Comparison of ENCODE assay signal across 22 cellular contexts in the genomic region with DNA sequence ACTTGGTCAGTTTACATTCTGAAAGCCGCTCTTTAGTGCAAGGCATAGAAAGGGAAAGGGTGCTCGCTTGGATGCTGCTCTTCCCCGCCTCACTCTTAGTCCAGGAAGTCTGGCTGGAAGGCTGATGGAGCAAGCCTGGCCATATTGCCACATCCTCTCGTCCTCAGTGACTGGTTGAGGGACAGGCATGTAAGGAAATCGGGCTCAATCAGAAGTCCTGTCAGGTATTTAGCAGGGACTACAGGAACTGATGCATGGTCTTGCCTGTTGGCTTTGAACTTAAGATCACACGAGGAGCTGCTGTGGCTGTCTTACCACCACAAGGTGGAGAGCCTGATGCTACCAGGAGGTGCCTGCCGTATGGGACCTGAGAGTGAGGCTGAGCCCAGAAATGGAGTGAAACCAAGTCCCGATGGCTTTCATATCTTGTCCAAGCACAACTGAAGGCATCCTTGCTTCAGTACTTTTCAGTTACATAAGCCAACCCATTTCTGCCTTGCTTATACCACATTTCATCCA. TPM values are rescaled to one million over a fixed set of nuclear protein-coding genes. Genes with fewer than 3 reads are reported as not detected.
DNase-seq lines count a peak whose midpoint lies in the region; ATAC-seq, FAIRE-seq and TF ChIP-seq lines count a peak whose summit lies in the region.
"Had no signal": no experiment of that assay in that cellular context is flagged by ENCODE, and none has a peak within 500 bp of the region (broad histone marks: within the 10 kb centered on the region; RNA-seq: fewer than 3 reads in every experiment).

No MANE protein-coding gene starts in this region.

- H3K9me3 ChIP-seq in OCI-LY3 (ENCODE audit: insufficient read depth, low read length) (no peaks in the 10 kb centered on the region), H1 (ENCODE audit: insufficient read depth in 2 of 2, low read depth in 1 of 2, low read length in 1 of 2) (0 out of 4 replicates have a peak, but pooled peaks cover 1 to 6% of the 10 kb centered on the region in 2 experiments)
- H3K9me3 ChIP-seq: Peyer's patch had no signal

- H4K5ac ChIP-seq in H1 (ENCODE audit: insufficient read length, low read depth, low read length) = no peak overlapping the region

- H3K4me2 ChIP-seq in OCI-LY3 (ENCODE audit: low read length) (no peak overlapping the region), H1 (ENCODE audit: insufficient read depth in 1 of 2, low read depth in 2 of 2, low read length in 2 of 2) (no peak overlapping the region)

- H3K18ac ChIP-seq in H1 (ENCODE audit: extremely low read depth, low read length) = no peak overlapping the region

- no peaks in the 10 kb centered on the region for H3K23me2 ChIP-seq in H1 (ENCODE audit: low read depth, low read length)

- H3K27me3 ChIP-seq in OCI-LY3 (ENCODE audit: low read depth, low read length) (no peaks in the 10 kb centered on the region), H1 (replicated peaks in 1 of 4; ENCODE audit: control insufficient read depth in 3 of 4, extremely low read depth in 1 of 4, insufficient read depth in 3 of 4, low read length in 3 of 4) (no peaks in the 10 kb centered on the region)
- H3K27me3 ChIP-seq: Peyer's patch had no signal

- H2BK15ac ChIP-seq in H1 (ENCODE audit: low read length) = no peak overlapping the region

- H3K4me3 Mint-ChIP-seq in stimulated activated memory B cell treated with anti-CD40 and anti-IgM and Interleukin-4, amounts not matched to agents 10 μg/mL and 1 μg/mL and 100 μg/mL, for 72 hours = no peak overlapping the region
- H3K4me3 Mint-ChIP-seq: mesothelial cell of epicardium; T-helper 1 cell treated with Interleukin-12 subunit alpha and Interleukin-12 subunit beta and Interleukin-4 antibody, amounts not matched to agents 30 μg/mL and 1 μg/mL, for 36 hours; type B pancreatic cell had no signal

- CTCF ChIA-PET in H1 (lab: Charles Lee; ENCODE audit: partially characterized antibody) = interaction anchor here (0.7 to 3.9 kb wide), 10 partner anchors 10 to 78 kb away, joined by 3 to 15 read pairs (median 5); no protein-coding TSS in a partner anchor

- WGBS in H1 (ENCODE audit: extremely low coverage in 1 of 2, insufficient coverage in 1 of 2, insufficient read length in 1 of 2, insufficient replicate concordance in 2 of 2, low coverage in 1 of 2, low lambda C conversion rate in 2 of 2, missing lambda C conversion rate in 1 of 2), 2 experiments = 82% methylated on average over 8 of the region's 8 CpGs; no CpG with 5 or more reads in 1 of the 2 experiments

- H3K36me3 ChIP-seq in OCI-LY3 (replicated peaks; ENCODE audit: low read depth, low read length) (no peaks in the 10 kb centered on the region), H1 (ENCODE audit: control insufficient read depth in 2 of 4, insufficient read depth in 4 of 4, low read length in 3 of 4) (no peaks in the 10 kb centered on the region)
- H3K36me3 ChIP-seq: Peyer's patch had no signal

- TF ChIP-seq CTCF in AG09309 (IDR thresholded peaks at IDR 0.05; ENCODE audit: control insufficient read depth, insufficient read depth, low read depth, low read length, missing control alignments) = peak; percentile 1
- no peak for TF ChIP-seq CTCF in GM12865 (IDR thresholded peaks at IDR 0.05; ENCODE audit: insufficient read depth, low read depth, low read length, missing control alignments)
- TF ChIP-seq CTCF in OCI-LY3 (IDR thresholded peaks at IDR 0.05; ENCODE audit: low read depth, low read length) = peak; percentile 24
- peak; percentile 28 to 51 (median 32) for TF ChIP-seq CTCF in H1 (IDR thresholded peaks at IDR 0.05; ENCODE audit: control extremely low read depth in 1 of 3, insufficient read depth in 1 of 3, low read depth in 1 of 3, low read length in 3 of 3)

- POLR2A ChIA-PET in H1 (lab: Charles Lee; ENCODE audit: partially characterized antibody) = interaction anchor here (1.2 kb wide), 2 partner anchors 11 to 22 kb away, joined by 4 to 5 read pairs; a partner anchor contains a TSS

- no peak overlapping the region for H3K4me3 ChIP-seq in AG09309 (ENCODE audit: control insufficient read depth, low read depth, low read length)
- no peak overlapping the region for H3K4me3 ChIP-seq in GM12865 (ENCODE audit: low read depth, low read length)
- no peak overlapping the region for H3K4me3 ChIP-seq in OCI-LY3 (ENCODE audit: low read length)
- no peak overlapping the region for H3K4me3 ChIP-seq in H1 (ENCODE audit: extremely low read depth in 1 of 4, insufficient read depth in 2 of 4, low read depth in 3 of 4, low read length in 4 of 4)
- H3K4me3 ChIP-seq: Peyer's patch had no signal

- no peak overlapping the region for H4K91ac ChIP-seq in H1 (replicated peaks; ENCODE audit: insufficient read length, low read length)

- no peaks in the 10 kb centered on the region for H3K36me3 Mint-ChIP-seq in stimulated activated memory B cell treated with anti-CD40 and anti-IgM and Interleukin-4, amounts not matched to agents 10 μg/mL and 1 μg/mL and 100 μg/mL, for 72 hours
- H3K36me3 Mint-ChIP-seq: mesothelial cell of epicardium, type B pancreatic cell had no signal

- TF ChIP-seq RAD21 in H1 (IDR thresholded peaks at IDR 0.05 in 1 of 2, conservative IDR thresholded peaks at IDR 0.05 in 1 of 2; ENCODE audit: low read depth in 2 of 2, low read length in 2 of 2) = peak; percentile 33 to 57

- no peak overlapping the region for H3K27ac Mint-ChIP-seq in stimulated activated memory B cell treated with anti-CD40 and anti-IgM and Interleukin-4, amounts not matched to agents 10 μg/mL and 1 μg/mL and 100 μg/mL, for 72 hours
- H3K27ac Mint-ChIP-seq: mesothelial cell of epicardium; T-helper 1 cell treated with Interleukin-12 subunit alpha and Interleukin-12 subunit beta and Interleukin-4 antibody, amounts not matched to agents 30 μg/mL and 1 μg/mL, for 36 hours; type B pancreatic cell had no signal

- no peak overlapping the region for H2BK20ac ChIP-seq in H1 (ENCODE audit: low read length)

- H3K79me2 ChIP-seq in OCI-LY3 (ENCODE audit: low read length) = no peaks in the 10 kb centered on the region
- H3K79me2 ChIP-seq in H1 (ENCODE audit: control insufficient read depth in 1 of 2, insufficient read depth in 2 of 2, low read length in 2 of 2) = no peaks in the 10 kb centered on the region

- H3K27ac ChIP-seq in OCI-LY3 (ENCODE audit: low read length) = no peak overlapping the region
- no peak overlapping the region for H3K27ac ChIP-seq in H1 (ENCODE audit: low read depth, low read length)
- no peak overlapping the region for H3K27ac ChIP-seq in caudate nucleus (ENCODE audit: low read depth, low read length)

- no peak overlapping the region for H3K9ac ChIP-seq in OCI-LY3 (ENCODE audit: low read length)
- no peak overlapping the region for H3K9ac ChIP-seq in H1 (replicated peaks in 1 of 4; ENCODE audit: extremely low read depth in 1 of 4, low read depth in 3 of 4, low read length in 3 of 4)

- H3K56ac ChIP-seq in H1 (replicated peaks; ENCODE audit: insufficient read length, low read depth, low read length) = no peak overlapping the region

- no peak overlapping the region for H2AFZ ChIP-seq in OCI-LY3 (ENCODE audit: low read depth, low read length)
- no peak overlapping the region for H2AFZ ChIP-seq in H1 (ENCODE audit: low read length)

- H2BK120ac ChIP-seq in H1 (replicated peaks; ENCODE audit: low read depth, low read length) = no peak overlapping the region

- H3K79me1 ChIP-seq in H1 (ENCODE audit: low read depth, low read length) = no peaks in the 10 kb centered on the region

- H4K8ac ChIP-seq in H1 (ENCODE audit: extremely low read depth, insufficient read depth, low read length) = no peak overlapping the region

- H3K4ac ChIP-seq in H1 (replicated peaks; ENCODE audit: insufficient read length, low read depth, low read length) = no peak overlapping the region

- H4K20me1 ChIP-seq in OCI-LY3 (ENCODE audit: insufficient read depth, low read length) (no peaks in the 10 kb centered on the region), H1 (replicated peaks in 1 of 2; ENCODE audit: control insufficient read depth in 1 of 2, insufficient read depth in 2 of 2, low read length in 2 of 2) (no peaks in the 10 kb centered on the region)

- H2AK5ac ChIP-seq in H1 (ENCODE audit: low read depth, low read length) = no peak overlapping the region

- H3K27me3 Mint-ChIP-seq in stimulated activated memory B cell treated with anti-CD40 and anti-IgM and Interleukin-4, amounts not matched to agents 10 μg/mL and 1 μg/mL and 100 μg/mL, for 72 hours = peaks cover 9% of the 10 kb centered on the region
- H3K27me3 Mint-ChIP-seq: type B pancreatic cell had no signal

- no peaks in the 10 kb centered on the region for H3K4me1 Mint-ChIP-seq in stimulated activated memory B cell treated with anti-CD40 and anti-IgM and Interleukin-4, amounts not matched to agents 10 μg/mL and 1 μg/mL and 100 μg/mL, for 72 hours

- H2BK5ac ChIP-seq in H1 (ENCODE audit: low read depth, low read length) = 0 out of 2 replicates have a peak overlapping the region, but pooled peaks have one; percentile 0

- DNase-seq in AG09309 (ENCODE audit: low read depth) (no peak), GM12865 (ENCODE audit: low read depth) (peak; percentile 47), H1 (ENCODE audit: low read depth in 1 of 2, low spot score in 2 of 2) (no peak), caudate nucleus (lab: John Stamatoyannopoulos, UW) (no peak), foreskin melanocyte (no peak)
- DNase-seq: activated CD4-positive, alpha-beta T cell treated with anti-CD3 and anti-CD28 coated beads for 1 hour; activated T-cell treated with anti-CD3 and anti-CD28 coated beads, Interleukin-2, amount 50 U/mL, for 48 hours; amniotic stem cell; DMS 273 treated with DMSO at 0.1 percent for 48 hours; HCEC 1CT; NCI-H187; NCI-H524 treated with DMSO at 0.1 percent for 48 hours; occipital lobe; Peyer's patch; stimulated activated CD4-positive, alpha-beta T cell treated with anti-CD3 and anti-CD28 coated beads, Interleukin-4, amount 100 ng/mL, for 24 hours had no signal

- H3K4me1 ChIP-seq in OCI-LY3 (ENCODE audit: low read length) (no peaks in the 10 kb centered on the region), H1 (replicated peaks in 1 of 4; ENCODE audit: control insufficient read depth in 3 of 4, insufficient read depth in 4 of 4, low read length in 3 of 4) (peaks cover 0 to 2% (median 0%) of the 10 kb centered on the region in 4 experiments; a peak in 1 of 7 replicates)

- no peak overlapping the region for H3K23ac ChIP-seq in H1 (ENCODE audit: insufficient read length)

- TF ChIP-seq EP300 in H1 (IDR thresholded peaks at IDR 0.05; ENCODE audit: borderline replicate concordance in 1 of 2, low read depth in 2 of 2, low read length in 2 of 2) = no peak

- H3K14ac ChIP-seq in H1 (ENCODE audit: insufficient read length) = no peak overlapping the region

- H2BK12ac ChIP-seq in H1 (ENCODE audit: low read depth, low read length) = no peak overlapping the region

- ATAC-seq in stimulated activated memory B cell treated with anti-CD40 and anti-IgM and Interleukin-4, amounts not matched to agents 10 μg/mL and 1 μg/mL and 100 μg/mL, for 72 hours = no peak
- ATAC-seq in GM19324 (IDR thresholded peaks at IDR 0.05; ENCODE audit: low FRiP score, unreplicated experiment) = no peak

- no peak for TF ChIP-seq POLR2A in H1 (IDR thresholded peaks at IDR 0.05; ENCODE audit: control extremely low read depth in 1 of 2, low read depth in 2 of 2, low read length in 2 of 2)

- no peak for FAIRE-seq in H1 (lab: Jason Lieb, UNC)
- FAIRE-seq: islet of Langerhans had no signal

- H3K9me3 Mint-ChIP-seq in stimulated activated memory B cell treated with anti-CD40 and anti-IgM and Interleukin-4, amounts not matched to agents 10 μg/mL and 1 μg/mL and 100 μg/mL, for 72 hours = no peaks in the 10 kb centered on the region
- H3K9me3 Mint-ChIP-seq: mesothelial cell of epicardium; T-helper 1 cell treated with Interleukin-12 subunit alpha and Interleukin-12 subunit beta and Interleukin-4 antibody, amounts not matched to agents 30 μg/mL and 1 μg/mL, for 36 hours; type B pancreatic cell had no signal

RNA-seq across cellular contexts. Expression of a gene that starts 10.7 kb away (rescaled TPM):
- 37.6 and 41.2 TPM in 2 replicates for total RNA-seq in H1 (2021; fragmentation: NEBNext Ultra II Directional; extraction: Animal tissue kit (Norgen Biotek cat#: 25700))
- polyA plus RNA-seq in H1 (2011; rRNA removed) = 10.1 and 26.4 TPM in 2 replicates
- polyA plus RNA-seq in H1 (2011; cell fraction: cytosol; rRNA removed) = 21.7 TPM
- 6.6 TPM for polyA plus RNA-seq in H1 (2011; cell fraction: nucleus; rRNA removed)
- polyA plus RNA-seq in H1 (2012, experiment 1 of 2) = 23.2 to 31.0 TPM (median 27.3 TPM) in 4 replicates
- 33.4 TPM for polyA plus RNA-seq in H1 (2012, experiment 2 of 2)
- 13.4 TPM for polyA plus RNA-seq in H1 (2013, experiment 1 of 2)
- 13.5 TPM for polyA plus RNA-seq in H1 (2013, experiment 2 of 2)
- 7.8 and 8.9 TPM in 2 replicates for polyA minus RNA-seq in H1 (2011; rRNA and poly(A)+ RNA removed)
- 8.1 TPM for polyA minus RNA-seq in H1 (2011; cell fraction: cytosol; rRNA and poly(A)+ RNA removed)
- 7.9 TPM for polyA minus RNA-seq in H1 (2011; cell fraction: nucleus; rRNA and poly(A)+ RNA removed)
